In genomic region chr12:118188690-118189371, GRCh38 we compare ENCODE assay signal across 1 cellular context.
TF ChIP-seq lines count a peak whose summit lies in the region.

No MANE protein-coding gene starts in this region.

TF ChIP-seq in GM23338, 12 proteins besides CTCF, POLR2A, EP300 and RAD21 (continued from another document):
- TF ChIP-seq ZNF462 (CRISPR knock-in tag; IDR thresholded peaks at IDR 0.05), result no peak
- no peak for TF ChIP-seq NANOG (IDR thresholded peaks at IDR 0.05; ENCODE audit: borderline replicate concordance)
- no peak for TF ChIP-seq JUNB (IDR thresholded peaks at IDR 0.05; ENCODE audit: unreplicated experiment)
- TF ChIP-seq STAT1 (IDR thresholded peaks at IDR 0.05; ENCODE audit: unreplicated experiment), result no peak
- no peak for TF ChIP-seq REST (IDR thresholded peaks at IDR 0.05; ENCODE audit: unreplicated experiment)
